In the genomic region with DNA sequence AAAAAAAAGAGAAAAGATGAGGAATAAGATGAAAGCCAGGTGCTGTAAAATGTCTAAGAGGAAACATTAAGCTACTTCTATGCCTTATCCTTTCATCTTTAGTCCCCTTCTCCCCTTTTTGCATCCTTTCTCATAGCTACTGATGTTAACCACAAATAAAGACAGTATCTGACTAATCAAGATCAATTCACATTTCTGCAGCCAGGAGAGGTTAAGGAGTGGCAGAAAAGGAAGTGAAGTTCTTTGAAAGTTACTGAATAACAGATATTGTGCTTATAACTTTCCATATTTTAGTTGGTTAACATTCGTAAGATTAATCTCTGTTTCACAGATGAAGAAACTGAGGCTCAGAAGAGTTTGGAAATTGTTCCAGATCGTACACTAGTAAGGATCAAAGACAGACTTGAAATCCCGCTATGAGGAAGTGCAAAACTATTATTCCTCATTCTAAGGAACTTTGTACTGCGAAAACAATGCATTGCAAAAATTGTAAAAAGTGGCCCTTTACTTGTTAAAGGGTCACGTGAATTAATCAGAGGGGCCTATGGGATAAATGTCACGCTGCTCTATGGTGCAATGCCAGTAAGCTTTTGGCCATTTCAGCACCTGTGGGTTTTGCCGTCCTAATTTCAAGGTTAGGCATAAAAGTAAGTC, we compare ENCODE assay signal across 15 cellular contexts.
A peak's percentile ranks its signal among the peaks of the same experiment; 100 is the strongest.
DNase-seq lines count a peak whose midpoint lies in the region; ATAC-seq and TF ChIP-seq lines count a peak whose summit lies in the region.
"Had no signal": no experiment of that assay in that cellular context is flagged by ENCODE, and none has a peak within 500 bp of the region (broad histone marks: within the 10 kb centered on the region; RNA-seq: fewer than 3 reads in every experiment).

No MANE protein-coding gene starts in this region.

- H3K9me3 Mint-ChIP-seq in chondrocyte (ENCODE audit: low read depth), result peaks cover 16% of the 10 kb centered on the region

- H3K4me3 ChIP-seq in OCI-LY3 (ENCODE audit: low read length) (peak overlapping the region; percentile 32), mucosa of descending colon (no peak overlapping the region), transverse colon (no peak overlapping the region)
- H3K4me3 ChIP-seq: GM23248 had no signal

- no peak overlapping the region for H3K4me3 Mint-ChIP-seq in chondrocyte (ENCODE audit: unreplicated experiment)
- H3K4me3 Mint-ChIP-seq: CD4-positive, alpha-beta memory T cell had no signal

- H3K4me1 ChIP-seq in OCI-LY3 (ENCODE audit: low read length), result peaks cover 11% of the 10 kb centered on the region
- H3K4me1 ChIP-seq in mucosa of descending colon (ENCODE audit: low read depth), result peaks cover 4% of the 10 kb centered on the region
- H3K4me1 ChIP-seq in transverse colon, result peaks cover 0 to 21% (median 6%) of the 10 kb centered on the region in 4 donors

- no peaks in the 10 kb centered on the region for H3K36me3 Mint-ChIP-seq in chondrocyte (ENCODE audit: low read depth)
- H3K36me3 Mint-ChIP-seq: CD4-positive, alpha-beta memory T cell had no signal

- in situ Hi-C loops in transverse colon (cut with MboI; ENCODE audit: low pct_ligation_motif_present in 1 of 4, low pct_unique_long_range_greater_than_20kb in 1 of 4, low sequenced_read_pairs in 3 of 4), result no loop called here

- no peak for TF ChIP-seq CTCF in OCI-LY3 (IDR thresholded peaks at IDR 0.05; ENCODE audit: low read depth, low read length)
- TF ChIP-seq CTCF in mucosa of descending colon (IDR thresholded peaks at IDR 0.05), result no peak
- TF ChIP-seq CTCF in transverse colon (IDR thresholded peaks at IDR 0.05), result peak in 4 of 5 experiments; percentile 13 to 79 (median 38)
- TF ChIP-seq CTCF in chondrocyte (IDR thresholded peaks at IDR 0.05), result no peak

- no peak overlapping the region for H3K9ac ChIP-seq in OCI-LY3 (ENCODE audit: low read length)
- H3K9ac ChIP-seq: GM23248 had no signal

- H3K27me3 ChIP-seq in OCI-LY3 (ENCODE audit: low read depth, low read length) (no peaks in the 10 kb centered on the region), transverse colon (no peaks in the 10 kb centered on the region)

- intact Hi-C loops in mucosa of descending colon (cut with DNase I, micrococcal nuclease), result no loop called here
- intact Hi-C loops in transverse colon (cut with DNase I; ENCODE audit: low total_unique reads), result no loop called here

- H3K4me1 Mint-ChIP-seq in chondrocyte (ENCODE audit: low read depth), result no peaks in the 10 kb centered on the region
- H3K4me1 Mint-ChIP-seq: CD4-positive, alpha-beta memory T cell had no signal

- no peak overlapping the region for H3K27ac Mint-ChIP-seq in chondrocyte (ENCODE audit: unreplicated experiment)
- H3K27ac Mint-ChIP-seq: CD4-positive, alpha-beta memory T cell had no signal

- H4K20me1 ChIP-seq in OCI-LY3 (ENCODE audit: insufficient read depth, low read length), result no peaks in the 10 kb centered on the region

- peak; percentile 80 for ATAC-seq in mucosa of descending colon

- H2AFZ ChIP-seq in OCI-LY3 (ENCODE audit: low read depth, low read length), result peak overlapping the region; percentile 87
- H2AFZ ChIP-seq: GM23248 had no signal

- no peaks in the 10 kb centered on the region for H3K79me2 ChIP-seq in OCI-LY3 (ENCODE audit: low read length)

- 63 to 70% methylated on average over 4 to 7 of the region's 7 CpGs for WGBS in transverse colon (ENCODE audit: low coverage in 1 of 2), 2 donors

- TF ChIP-seq EP300 in transverse colon (IDR thresholded peaks at IDR 0.05; ENCODE audit: low read depth), result no peak

- H3K27me3 Mint-ChIP-seq in chondrocyte (ENCODE audit: low read depth), result no peaks in the 10 kb centered on the region
- H3K27me3 Mint-ChIP-seq: CD4-positive, alpha-beta memory T cell had no signal

- DNase-seq in mucosa of descending colon, result no peak
- no peak for DNase-seq in transverse colon
- no peak for DNase-seq in activated effector memory CD4-positive, alpha-beta T cell treated with anti-CD3 and anti-CD28 coated beads, Interleukin-2, amount 50 U/mL, for 16 hours
- DNase-seq in chondrocyte (ENCODE audit: low spot score), result no peak
- DNase-seq in stimulated activated CD4-positive, alpha-beta T cell treated with anti-CD3 and anti-CD28 coated beads, Interleukin-4, amount 100 ng/mL, for 4 hours, result no peak
- DNase-seq: C1 segment of cervical spinal cord; Calu3; CD4-positive, alpha-beta memory T cell; COR-L47; DMS53; DMS79 treated with DMSO at 0.1 percent for 48 hours; GM23248; H7; HCEC 1CT had no signal

- no peaks in the 10 kb centered on the region for H3K36me3 ChIP-seq in OCI-LY3 (replicated peaks; ENCODE audit: low read depth, low read length)
- H3K36me3 ChIP-seq in mucosa of descending colon (ENCODE audit: low read depth), result no peaks in the 10 kb centered on the region
- no peaks in the 10 kb centered on the region for H3K36me3 ChIP-seq in transverse colon

- H3K27ac ChIP-seq in OCI-LY3 (ENCODE audit: low read length), result no peak overlapping the region
- peak overlapping the region; percentile 28 to 59 (median 57) for H3K27ac ChIP-seq in transverse colon
- H3K27ac ChIP-seq: GM23248 had no signal

- peak overlapping the region; percentile 64 for H3K4me2 ChIP-seq in OCI-LY3 (ENCODE audit: low read length)

- H3K9me3 ChIP-seq in OCI-LY3 (ENCODE audit: insufficient read depth, low read length) (no peaks in the 10 kb centered on the region), mucosa of descending colon (no peaks in the 10 kb centered on the region), transverse colon (no peaks in the 10 kb centered on the region)

- no peak for TF ChIP-seq POLR2A in transverse colon (IDR thresholded peaks at IDR 0.05)

Comparison
In these comparisons a context has a peak if more than half of its experiments do, and no peak if none do; other contexts are left out.
1. CTCF ChIP-seq: peak in transverse colon (4 of 5); none in OCI-LY3 (single experiment), mucosa of descending colon (single experiment) and chondrocyte (single experiment).